Comparison of ENCODE assay signal across 27 cellular contexts in genomic region chr6:40400738-40401137, GRCh38.
"Had no signal": no experiment of that assay in that cellular context is flagged by ENCODE, and none has a peak within 500 bp of the region (broad histone marks: within the 10 kb centered on the region; RNA-seq: fewer than 3 reads in every experiment).

No MANE protein-coding gene starts in this region.

- H3K4me1 ChIP-seq: left lung, lower lobe of right lung, prostate gland, tibial nerve, uterus had no signal

- H3K9me3 ChIP-seq: left lung, lower lobe of right lung, pancreas, prostate gland, tibial nerve, uterus had no signal

- DNase-seq: kidney glomerular epithelial cell; left colon; left lung; lower lobe of right lung; mammary epithelial cell; mesenchymal stem cell; naive thymus-derived CD8-positive, alpha-beta T cell; nucleus accumbens; posterior cingulate gyrus; retina; right cardiac atrium; stimulated activated CD4-positive, alpha-beta T cell treated with anti-CD3 and anti-CD28 coated beads, Interleukin-12 subunit alpha, Interleukin-12 subunit beta, amount 100 ng/mL, for 4 hours; stimulated activated CD4-positive, alpha-beta T cell treated with anti-CD3 and anti-CD28 coated beads, Interleukin-15, amount 100 ng/mL, for 24 hours; stimulated activated CD4-positive, alpha-beta T cell treated with anti-CD3 and anti-CD28 coated beads, Interleukin-2, amount 100 ng/mL, for 24 hours; stimulated activated CD4-positive, alpha-beta T cell treated with anti-CD3 and anti-CD28 coated beads, Interleukin-4, amount 100 ng/mL, for 1 hour; stimulated activated naive B cell treated with anti-CD40 and anti-IgM and Interleukin-4, amounts not matched to agents 10 μg/mL and 1 μg/mL and 100 μg/mL, for 72 hours; substantia nigra; uterus had no signal

- H3K27me3 Mint-ChIP-seq: naive thymus-derived CD8-positive, alpha-beta T cell; stimulated activated naive B cell treated with anti-CD40 and anti-IgM and Interleukin-4, amounts not matched to agents 10 μg/mL and 1 μg/mL and 100 μg/mL, for 72 hours; stimulated activated naive CD8-positive, alpha-beta T cell treated with anti-CD3 and anti-CD28 coated beads, Interleukin-15, Interleukin-2, amounts not matched to agents 100 ng/mL and 50 ng/mL, for 24 hours; type B pancreatic cell had no signal

- H3K4me3 Mint-ChIP-seq: naive thymus-derived CD8-positive, alpha-beta T cell; nephron; neural crest cell; stimulated activated naive B cell treated with anti-CD40 and anti-IgM and Interleukin-4, amounts not matched to agents 10 μg/mL and 1 μg/mL and 100 μg/mL, for 72 hours; stimulated activated naive CD8-positive, alpha-beta T cell treated with anti-CD3 and anti-CD28 coated beads, Interleukin-15, Interleukin-2, amounts not matched to agents 100 ng/mL and 50 ng/mL, for 24 hours; type B pancreatic cell had no signal

- H3K27ac Mint-ChIP-seq: stimulated activated naive B cell treated with anti-CD40 and anti-IgM and Interleukin-4, amounts not matched to agents 10 μg/mL and 1 μg/mL and 100 μg/mL, for 72 hours; stimulated activated naive CD8-positive, alpha-beta T cell treated with anti-CD3 and anti-CD28 coated beads, Interleukin-15, Interleukin-2, amounts not matched to agents 100 ng/mL and 50 ng/mL, for 24 hours; type B pancreatic cell had no signal

- H3K9me3 Mint-ChIP-seq: naive thymus-derived CD8-positive, alpha-beta T cell; nephron; stimulated activated naive CD8-positive, alpha-beta T cell treated with anti-CD3 and anti-CD28 coated beads, Interleukin-15, Interleukin-2, amounts not matched to agents 100 ng/mL and 50 ng/mL, for 24 hours; type B pancreatic cell had no signal

- H3K36me3 Mint-ChIP-seq: naive thymus-derived CD8-positive, alpha-beta T cell; stimulated activated naive B cell treated with anti-CD40 and anti-IgM and Interleukin-4, amounts not matched to agents 10 μg/mL and 1 μg/mL and 100 μg/mL, for 72 hours; type B pancreatic cell had no signal

- H3K36me3 ChIP-seq: left lung, lower lobe of right lung, pancreas, prostate gland, tibial nerve, uterus had no signal

- H3K27me3 ChIP-seq: left lung, pancreas, tibial nerve, uterus had no signal

- H3K4me1 Mint-ChIP-seq: stimulated activated naive B cell treated with anti-CD40 and anti-IgM and Interleukin-4, amounts not matched to agents 10 μg/mL and 1 μg/mL and 100 μg/mL, for 72 hours had no signal

- ATAC-seq: naive thymus-derived CD8-positive, alpha-beta T cell; right cardiac atrium; sciatic nerve; stimulated activated naive B cell treated with anti-CD40 and anti-IgM and Interleukin-4, amounts not matched to agents 10 μg/mL and 1 μg/mL and 100 μg/mL, for 72 hours had no signal

- H3K27ac ChIP-seq: left lung, lower lobe of right lung, pancreas, prostate gland, skin epidermis, tibial nerve, uterus had no signal

- H3K4me3 ChIP-seq: left lung, lower lobe of right lung, pancreas, prostate gland, skin epidermis, tibial nerve, uterus had no signal
